Comparison of ENCODE assay signal across 19 cellular contexts in genomic region chrY:8381425-8381824, GRCh38.
A peak's percentile ranks its signal among the peaks of the same experiment; 100 is the strongest.
DNase-seq lines count a peak whose midpoint lies in the region; ATAC-seq lines count a peak whose summit lies in the region.
"Had no signal": no experiment of that assay in that cellular context is flagged by ENCODE, and none has a peak within 500 bp of the region (broad histone marks: within the 10 kb centered on the region; RNA-seq: fewer than 3 reads in every experiment).

No MANE protein-coding gene starts in this region.

- no peak overlapping the region for H3K4me3 Mint-ChIP-seq in activated naive CD4-positive, alpha-beta T cell treated with anti-CD3 and anti-CD28 coated beads, Interleukin-2, amount 50 U/mL, for 24 hours
- H3K4me3 Mint-ChIP-seq: activated T-cell treated with anti-CD3 and anti-CD28 coated beads, Interleukin-2, amount 50 U/mL, for 24 hours; B cell; immature natural killer cell; nephron had no signal

- H3K4me1 Mint-ChIP-seq in activated naive CD4-positive, alpha-beta T cell treated with anti-CD3 and anti-CD28 coated beads, Interleukin-2, amount 50 U/mL, for 24 hours, result peaks cover 5% of the 10 kb centered on the region
- H3K4me1 Mint-ChIP-seq: B cell, immature natural killer cell, nephron had no signal

- H3K9me3 Mint-ChIP-seq in activated naive CD4-positive, alpha-beta T cell treated with anti-CD3 and anti-CD28 coated beads, Interleukin-2, amount 50 U/mL, for 24 hours, result no peaks in the 10 kb centered on the region
- H3K9me3 Mint-ChIP-seq: activated T-cell treated with anti-CD3 and anti-CD28 coated beads, Interleukin-2, amount 50 U/mL, for 24 hours; immature natural killer cell; nephron had no signal

- H3K27me3 Mint-ChIP-seq in activated naive CD4-positive, alpha-beta T cell treated with anti-CD3 and anti-CD28 coated beads, Interleukin-2, amount 50 U/mL, for 24 hours, result no peaks in the 10 kb centered on the region
- H3K27me3 Mint-ChIP-seq: activated T-cell treated with anti-CD3 and anti-CD28 coated beads, Interleukin-2, amount 50 U/mL, for 24 hours; B cell had no signal

- no peak for DNase-seq in activated CD4-positive, CD25-positive, alpha-beta regulatory T cell treated with anti-CD3 and anti-CD28 coated beads, Interleukin-2, amount 50 U/mL, for 72 hours
- no peak for DNase-seq in GM19238 (ENCODE audit: insufficient read length, low spot score)
- DNase-seq in anterior cingulate cortex (lab: John Stamatoyannopoulos, UW), result no peak
- no peak for DNase-seq in stimulated activated CD8-positive, alpha-beta memory T cell treated with anti-CD3 and anti-CD28 coated beads, Interleukin-4, amount 100 ng/mL, for 48 hours
- DNase-seq: 8988T; activated T-cell treated with anti-CD3 and anti-CD28 coated beads, Interleukin-2, amount 50 U/mL, for 24 hours; brain microvascular endothelial cell; DMS79; GOT3; immature natural killer cell; NCI-H146; NCI-H2171; NCI-H526 treated with DMSO at 0.1 percent for 48 hours had no signal

- peak overlapping the region; percentile 41 for H3K27ac Mint-ChIP-seq in activated naive CD4-positive, alpha-beta T cell treated with anti-CD3 and anti-CD28 coated beads, Interleukin-2, amount 50 U/mL, for 24 hours
- H3K27ac Mint-ChIP-seq: activated T-cell treated with anti-CD3 and anti-CD28 coated beads, Interleukin-2, amount 50 U/mL, for 24 hours; B cell; immature natural killer cell; nephron had no signal

- no peaks in the 10 kb centered on the region for H3K36me3 Mint-ChIP-seq in activated naive CD4-positive, alpha-beta T cell treated with anti-CD3 and anti-CD28 coated beads, Interleukin-2, amount 50 U/mL, for 24 hours
- H3K36me3 Mint-ChIP-seq: immature natural killer cell had no signal

- peak; percentile 82 to 88 for ATAC-seq in activated CD4-positive, CD25-positive, alpha-beta regulatory T cell treated with anti-CD3 and anti-CD28 coated beads, Interleukin-2, amount 50 U/mL, for 24 hours
- ATAC-seq in GM18519 (IDR thresholded peaks at IDR 0.05; ENCODE audit: low FRiP score, unreplicated experiment) (peak; percentile 85), HG03469 (IDR thresholded peaks at IDR 0.05; ENCODE audit: unreplicated experiment) (peak; percentile 84)
